In the genomic region with DNA sequence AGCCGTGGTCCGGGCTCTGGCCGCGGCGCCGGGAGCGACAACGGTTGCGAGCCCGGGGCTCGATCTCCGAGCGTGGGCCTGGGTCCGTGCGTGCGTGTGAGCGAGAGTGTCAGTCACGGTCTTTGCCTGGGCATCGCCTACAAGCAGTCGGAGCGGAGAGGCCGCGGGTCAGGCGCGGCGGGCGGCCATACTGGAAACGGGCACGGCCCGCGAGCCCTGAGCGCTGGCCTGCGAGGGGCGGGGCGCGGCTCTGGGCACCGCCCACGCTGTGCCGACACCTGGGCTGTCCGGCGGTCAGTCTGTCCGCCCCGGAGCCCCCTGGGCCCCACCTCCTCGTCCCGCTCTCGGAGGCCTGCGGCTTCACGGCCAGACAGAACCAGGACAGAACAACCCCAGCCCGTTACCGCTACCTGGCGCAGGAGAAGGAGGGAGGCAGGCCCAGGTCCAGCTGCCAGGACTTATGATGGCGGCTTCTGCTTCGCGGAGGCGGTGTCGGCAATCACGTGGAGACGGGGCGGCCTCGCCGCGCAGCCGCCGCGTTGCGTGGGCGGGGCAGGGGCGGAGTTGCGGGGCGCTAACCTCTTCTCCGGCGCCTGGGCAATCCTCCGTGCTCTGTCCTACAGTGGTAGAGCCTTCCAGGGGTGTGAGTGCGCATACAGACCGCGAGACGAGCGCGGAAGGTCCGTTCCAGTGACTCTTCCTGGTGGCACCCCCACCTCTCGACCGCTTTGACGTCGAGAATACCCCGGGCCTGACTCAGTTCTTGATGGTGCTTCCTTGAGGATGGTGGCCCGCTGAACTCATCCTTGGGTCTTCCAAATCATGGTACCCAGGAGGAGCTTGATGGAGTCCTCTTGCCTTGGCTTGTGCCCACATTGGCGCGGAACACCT, we compare ENCODE assay signal across 1 cellular context.
TF ChIP-seq lines count a peak whose summit lies in the region.

A gene with protein sequence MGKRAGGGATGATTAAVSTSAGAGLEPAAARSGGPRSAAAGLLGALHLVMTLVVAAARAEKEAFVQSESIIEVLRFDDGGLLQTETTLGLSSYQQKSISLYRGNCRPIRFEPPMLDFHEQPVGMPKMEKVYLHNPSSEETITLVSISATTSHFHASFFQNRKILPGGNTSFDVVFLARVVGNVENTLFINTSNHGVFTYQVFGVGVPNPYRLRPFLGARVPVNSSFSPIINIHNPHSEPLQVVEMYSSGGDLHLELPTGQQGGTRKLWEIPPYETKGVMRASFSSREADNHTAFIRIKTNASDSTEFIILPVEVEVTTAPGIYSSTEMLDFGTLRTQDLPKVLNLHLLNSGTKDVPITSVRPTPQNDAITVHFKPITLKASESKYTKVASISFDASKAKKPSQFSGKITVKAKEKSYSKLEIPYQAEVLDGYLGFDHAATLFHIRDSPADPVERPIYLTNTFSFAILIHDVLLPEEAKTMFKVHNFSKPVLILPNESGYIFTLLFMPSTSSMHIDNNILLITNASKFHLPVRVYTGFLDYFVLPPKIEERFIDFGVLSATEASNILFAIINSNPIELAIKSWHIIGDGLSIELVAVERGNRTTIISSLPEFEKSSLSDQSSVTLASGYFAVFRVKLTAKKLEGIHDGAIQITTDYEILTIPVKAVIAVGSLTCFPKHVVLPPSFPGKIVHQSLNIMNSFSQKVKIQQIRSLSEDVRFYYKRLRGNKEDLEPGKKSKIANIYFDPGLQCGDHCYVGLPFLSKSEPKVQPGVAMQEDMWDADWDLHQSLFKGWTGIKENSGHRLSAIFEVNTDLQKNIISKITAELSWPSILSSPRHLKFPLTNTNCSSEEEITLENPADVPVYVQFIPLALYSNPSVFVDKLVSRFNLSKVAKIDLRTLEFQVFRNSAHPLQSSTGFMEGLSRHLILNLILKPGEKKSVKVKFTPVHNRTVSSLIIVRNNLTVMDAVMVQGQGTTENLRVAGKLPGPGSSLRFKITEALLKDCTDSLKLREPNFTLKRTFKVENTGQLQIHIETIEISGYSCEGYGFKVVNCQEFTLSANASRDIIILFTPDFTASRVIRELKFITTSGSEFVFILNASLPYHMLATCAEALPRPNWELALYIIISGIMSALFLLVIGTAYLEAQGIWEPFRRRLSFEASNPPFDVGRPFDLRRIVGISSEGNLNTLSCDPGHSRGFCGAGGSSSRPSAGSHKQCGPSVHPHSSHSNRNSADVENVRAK (N-terminal part only) (minus strand): TSS at position 215 of the 891 bp plus-strand sequence. CDS start 286 bp downstream, outside the sequence.

TF ChIP-seq in HEK293, 187 proteins besides CTCF, POLR2A, EP300 and RAD21 (continued from another document):
- TF ChIP-seq ZFP69B (tag by site-specific recombination; IDR thresholded peaks at IDR 0.05) (peak; percentile 48; the same call in 1 of the 2 replicates), KLF10 (tag by site-specific recombination; IDR thresholded peaks at IDR 0.05) (peak; percentile 97), ZNF24 (tag by site-specific recombination; IDR thresholded peaks at IDR 0.05) (peak; percentile 55; the same call in 1 of the 2 replicates), ZNF335 (tag by site-specific recombination; conservative IDR thresholded peaks at IDR 0.05) (peak; percentile 99), BCL11A (tag by site-specific recombination; IDR thresholded peaks at IDR 0.05; ENCODE audit: low read depth) (0 out of 2 replicates have a peak, but pooled peaks have one; percentile 21), KLF1 (tag by site-specific recombination; IDR thresholded peaks at IDR 0.05) (peak; percentile 93), ZSCAN30 (tag by site-specific recombination; IDR thresholded peaks at IDR 0.05) (peak; percentile 59; the same call in 1 of the 2 replicates), ZNF174 (tag by site-specific recombination; IDR thresholded peaks at IDR 0.05) (no peak), ZNF48 (tag by site-specific recombination; IDR thresholded peaks at IDR 0.05) (no peak), WT1 (tag by site-specific recombination; IDR thresholded peaks at IDR 0.05) (peak; percentile 29; the same call in 1 of the 2 replicates), ZBTB7A (tag by site-specific recombination; IDR thresholded peaks at IDR 0.05; ENCODE audit: low read depth) (no peak), ZNF501 (tag by site-specific recombination; IDR thresholded peaks at IDR 0.05) (0 out of 2 replicates have a peak, but pooled peaks have one; percentile 31), SP3 (tag by site-specific recombination; IDR thresholded peaks at IDR 0.05) (peak; percentile 100), SP2 (tag by site-specific recombination; IDR thresholded peaks at IDR 0.05) (peak; percentile 89)
- TF ChIP-seq, protein P1, sequence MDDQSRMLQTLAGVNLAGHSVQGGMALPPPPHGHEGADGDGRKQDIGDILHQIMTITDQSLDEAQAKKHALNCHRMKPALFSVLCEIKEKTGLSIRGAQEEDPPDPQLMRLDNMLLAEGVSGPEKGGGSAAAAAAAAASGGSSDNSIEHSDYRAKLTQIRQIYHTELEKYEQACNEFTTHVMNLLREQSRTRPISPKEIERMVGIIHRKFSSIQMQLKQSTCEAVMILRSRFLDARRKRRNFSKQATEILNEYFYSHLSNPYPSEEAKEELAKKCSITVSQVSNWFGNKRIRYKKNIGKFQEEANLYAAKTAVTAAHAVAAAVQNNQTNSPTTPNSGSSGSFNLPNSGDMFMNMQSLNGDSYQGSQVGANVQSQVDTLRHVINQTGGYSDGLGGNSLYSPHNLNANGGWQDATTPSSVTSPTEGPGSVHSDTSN (CRISPR knock-in tag; IDR thresholded peaks at IDR 0.05): peak; percentile 91
- TF ChIP-seq, protein P2, sequence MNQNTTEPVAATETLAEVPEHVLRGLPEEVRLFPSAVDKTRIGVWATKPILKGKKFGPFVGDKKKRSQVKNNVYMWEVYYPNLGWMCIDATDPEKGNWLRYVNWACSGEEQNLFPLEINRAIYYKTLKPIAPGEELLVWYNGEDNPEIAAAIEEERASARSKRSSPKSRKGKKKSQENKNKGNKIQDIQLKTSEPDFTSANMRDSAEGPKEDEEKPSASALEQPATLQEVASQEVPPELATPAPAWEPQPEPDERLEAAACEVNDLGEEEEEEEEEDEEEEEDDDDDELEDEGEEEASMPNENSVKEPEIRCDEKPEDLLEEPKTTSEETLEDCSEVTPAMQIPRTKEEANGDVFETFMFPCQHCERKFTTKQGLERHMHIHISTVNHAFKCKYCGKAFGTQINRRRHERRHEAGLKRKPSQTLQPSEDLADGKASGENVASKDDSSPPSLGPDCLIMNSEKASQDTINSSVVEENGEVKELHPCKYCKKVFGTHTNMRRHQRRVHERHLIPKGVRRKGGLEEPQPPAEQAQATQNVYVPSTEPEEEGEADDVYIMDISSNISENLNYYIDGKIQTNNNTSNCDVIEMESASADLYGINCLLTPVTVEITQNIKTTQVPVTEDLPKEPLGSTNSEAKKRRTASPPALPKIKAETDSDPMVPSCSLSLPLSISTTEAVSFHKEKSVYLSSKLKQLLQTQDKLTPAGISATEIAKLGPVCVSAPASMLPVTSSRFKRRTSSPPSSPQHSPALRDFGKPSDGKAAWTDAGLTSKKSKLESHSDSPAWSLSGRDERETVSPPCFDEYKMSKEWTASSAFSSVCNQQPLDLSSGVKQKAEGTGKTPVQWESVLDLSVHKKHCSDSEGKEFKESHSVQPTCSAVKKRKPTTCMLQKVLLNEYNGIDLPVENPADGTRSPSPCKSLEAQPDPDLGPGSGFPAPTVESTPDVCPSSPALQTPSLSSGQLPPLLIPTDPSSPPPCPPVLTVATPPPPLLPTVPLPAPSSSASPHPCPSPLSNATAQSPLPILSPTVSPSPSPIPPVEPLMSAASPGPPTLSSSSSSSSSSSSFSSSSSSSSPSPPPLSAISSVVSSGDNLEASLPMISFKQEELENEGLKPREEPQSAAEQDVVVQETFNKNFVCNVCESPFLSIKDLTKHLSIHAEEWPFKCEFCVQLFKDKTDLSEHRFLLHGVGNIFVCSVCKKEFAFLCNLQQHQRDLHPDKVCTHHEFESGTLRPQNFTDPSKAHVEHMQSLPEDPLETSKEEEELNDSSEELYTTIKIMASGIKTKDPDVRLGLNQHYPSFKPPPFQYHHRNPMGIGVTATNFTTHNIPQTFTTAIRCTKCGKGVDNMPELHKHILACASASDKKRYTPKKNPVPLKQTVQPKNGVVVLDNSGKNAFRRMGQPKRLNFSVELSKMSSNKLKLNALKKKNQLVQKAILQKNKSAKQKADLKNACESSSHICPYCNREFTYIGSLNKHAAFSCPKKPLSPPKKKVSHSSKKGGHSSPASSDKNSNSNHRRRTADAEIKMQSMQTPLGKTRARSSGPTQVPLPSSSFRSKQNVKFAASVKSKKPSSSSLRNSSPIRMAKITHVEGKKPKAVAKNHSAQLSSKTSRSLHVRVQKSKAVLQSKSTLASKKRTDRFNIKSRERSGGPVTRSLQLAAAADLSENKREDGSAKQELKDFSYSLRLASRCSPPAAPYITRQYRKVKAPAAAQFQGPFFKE (tag by site-specific recombination; IDR thresholded peaks at IDR 0.05; ENCODE audit: borderline replicate concordance): no peak
- TF ChIP-seq, protein P3, sequence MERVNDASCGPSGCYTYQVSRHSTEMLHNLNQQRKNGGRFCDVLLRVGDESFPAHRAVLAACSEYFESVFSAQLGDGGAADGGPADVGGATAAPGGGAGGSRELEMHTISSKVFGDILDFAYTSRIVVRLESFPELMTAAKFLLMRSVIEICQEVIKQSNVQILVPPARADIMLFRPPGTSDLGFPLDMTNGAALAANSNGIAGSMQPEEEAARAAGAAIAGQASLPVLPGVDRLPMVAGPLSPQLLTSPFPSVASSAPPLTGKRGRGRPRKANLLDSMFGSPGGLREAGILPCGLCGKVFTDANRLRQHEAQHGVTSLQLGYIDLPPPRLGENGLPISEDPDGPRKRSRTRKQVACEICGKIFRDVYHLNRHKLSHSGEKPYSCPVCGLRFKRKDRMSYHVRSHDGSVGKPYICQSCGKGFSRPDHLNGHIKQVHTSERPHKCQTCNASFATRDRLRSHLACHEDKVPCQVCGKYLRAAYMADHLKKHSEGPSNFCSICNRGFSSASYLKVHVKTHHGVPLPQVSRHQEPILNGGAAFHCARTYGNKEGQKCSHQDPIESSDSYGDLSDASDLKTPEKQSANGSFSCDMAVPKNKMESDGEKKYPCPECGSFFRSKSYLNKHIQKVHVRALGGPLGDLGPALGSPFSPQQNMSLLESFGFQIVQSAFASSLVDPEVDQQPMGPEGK (tag by site-specific recombination; IDR thresholded peaks at IDR 0.05): peak; percentile 60; the same call in 1 of the 2 replicates
- TF ChIP-seq, protein P4, sequence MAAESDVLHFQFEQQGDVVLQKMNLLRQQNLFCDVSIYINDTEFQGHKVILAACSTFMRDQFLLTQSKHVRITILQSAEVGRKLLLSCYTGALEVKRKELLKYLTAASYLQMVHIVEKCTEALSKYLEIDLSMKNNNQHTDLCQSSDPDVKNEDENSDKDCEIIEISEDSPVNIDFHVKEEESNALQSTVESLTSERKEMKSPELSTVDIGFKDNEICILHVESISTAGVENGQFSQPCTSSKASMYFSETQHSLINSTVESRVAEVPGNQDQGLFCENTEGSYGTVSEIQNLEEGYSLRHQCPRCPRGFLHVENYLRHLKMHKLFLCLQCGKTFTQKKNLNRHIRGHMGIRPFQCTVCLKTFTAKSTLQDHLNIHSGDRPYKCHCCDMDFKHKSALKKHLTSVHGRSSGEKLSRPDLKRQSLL (tag by site-specific recombination; IDR thresholded peaks at IDR 0.05): peak; percentile 83
